ENCODE assay signal across 10 cellular contexts in the genomic region with DNA sequence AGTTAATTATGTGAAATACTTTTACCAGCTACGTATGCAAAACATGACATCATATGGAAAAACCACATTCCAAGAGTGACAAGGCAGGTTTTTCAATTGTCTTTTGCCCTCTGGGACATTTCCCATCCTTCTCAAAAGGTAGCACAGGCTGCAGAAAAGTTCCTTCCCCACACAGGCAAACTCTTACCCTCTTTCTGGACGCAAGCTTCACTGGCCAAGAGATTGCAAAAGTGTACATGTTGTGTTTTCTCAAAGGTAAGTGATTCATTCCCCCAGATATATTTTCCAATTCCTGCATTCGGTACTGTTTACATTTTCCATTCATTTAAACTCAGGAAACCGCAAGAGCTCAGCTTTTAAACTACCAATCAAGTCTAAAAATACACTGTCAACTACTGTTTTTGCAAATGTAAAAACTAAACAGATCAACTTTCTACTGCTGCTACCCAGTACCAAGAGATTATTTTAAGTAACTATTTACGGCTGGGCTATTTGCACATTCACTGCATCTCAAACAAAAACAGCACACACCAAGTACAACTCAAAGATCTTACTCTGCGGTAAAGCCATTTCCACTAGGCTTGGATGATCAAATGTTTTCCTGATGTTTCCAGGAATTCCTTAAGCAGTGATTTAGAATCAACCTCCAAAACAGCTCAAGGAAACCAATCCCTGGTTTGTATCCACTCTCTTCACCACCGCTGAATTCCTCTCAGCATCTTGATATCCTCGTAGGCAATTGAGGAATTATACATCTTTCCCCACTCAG.
DNase-seq lines count a peak whose midpoint lies in the region; ATAC-seq and TF ChIP-seq lines count a peak whose summit lies in the region.
"Had no signal": no experiment of that assay in that cellular context is flagged by ENCODE, and none has a peak within 500 bp of the region (broad histone marks: within the 10 kb centered on the region; RNA-seq: fewer than 3 reads in every experiment).

No MANE protein-coding gene starts in this region.

- H3K9ac ChIP-seq in HUES6 (ENCODE audit: low read length) = peak overlapping the region; percentile 88

- no peaks in the 10 kb centered on the region for H3K36me3 ChIP-seq in BJ (ENCODE audit: control insufficient read depth, insufficient read depth, low read length)
- no peaks in the 10 kb centered on the region for H3K36me3 ChIP-seq in HUES6 (ENCODE audit: control insufficient read depth, insufficient read depth, low read length)

- intact Hi-C loops in posterior cingulate gyrus (cut with DNase I) = no loop called here

- no peaks in the 10 kb centered on the region for H3K27me3 Mint-ChIP-seq in nephron progenitor cell (ENCODE audit: low read depth, poor library complexity)
- H3K27me3 Mint-ChIP-seq in activated naive CD8-positive, alpha-beta T cell treated with anti-CD3 and anti-CD28 coated beads, Interleukin-2, amount 50 U/mL, for 24 hours = no peaks in the 10 kb centered on the region

- peaks cover 31% of the 10 kb centered on the region for H3K4me1 Mint-ChIP-seq in nephron progenitor cell
- no peaks in the 10 kb centered on the region for H3K4me1 Mint-ChIP-seq in activated naive CD8-positive, alpha-beta T cell treated with anti-CD3 and anti-CD28 coated beads, Interleukin-2, amount 50 U/mL, for 24 hours

- POLR2A ChIA-PET in BJ (lab: Charles Lee) = no interaction called here

- H3K4me3 ChIP-seq in BJ (ENCODE audit: low read depth, low read length) = no peak overlapping the region
- peak overlapping the region; percentile 67 for H3K4me3 ChIP-seq in HUES6 (ENCODE audit: low read depth, low read length)

- no peak overlapping the region for H3K27ac Mint-ChIP-seq in nephron progenitor cell
- no peak overlapping the region for H3K27ac Mint-ChIP-seq in activated naive CD8-positive, alpha-beta T cell treated with anti-CD3 and anti-CD28 coated beads, Interleukin-2, amount 50 U/mL, for 24 hours
- H3K27ac Mint-ChIP-seq: activated naive CD8-positive, alpha-beta T cell treated with anti-CD3 and anti-CD28 coated beads, Interleukin-2, amount 10 ng/mL, durations not matched to agents 7 days and 5 days had no signal

- H3K27me3 ChIP-seq in BJ (ENCODE audit: control insufficient read depth, insufficient read depth, low read length) = no peaks in the 10 kb centered on the region
- H3K27me3 ChIP-seq in HUES6 (ENCODE audit: control insufficient read depth, insufficient read depth, low read length) = no peaks in the 10 kb centered on the region

- H3K4me1 ChIP-seq in HUES6 (ENCODE audit: control insufficient read depth, insufficient read depth, low read length) = peaks cover 30% of the 10 kb centered on the region

- no peaks in the 10 kb centered on the region for H3K9me3 ChIP-seq in HUES6 (ENCODE audit: control insufficient read depth, insufficient read depth, low read depth, low read length)

- no peaks in the 10 kb centered on the region for H3K9me3 Mint-ChIP-seq in nephron progenitor cell
- H3K9me3 Mint-ChIP-seq in activated naive CD8-positive, alpha-beta T cell treated with anti-CD3 and anti-CD28 coated beads, Interleukin-2, amount 50 U/mL, for 24 hours = no peaks in the 10 kb centered on the region
- H3K9me3 Mint-ChIP-seq: activated naive CD8-positive, alpha-beta T cell treated with anti-CD3 and anti-CD28 coated beads, Interleukin-2, amount 10 ng/mL, durations not matched to agents 7 days and 5 days had no signal

- peak overlapping the region; percentile 85 for H3K27ac ChIP-seq in HUES6 (ENCODE audit: low read depth, low read length)

- H3K4me3 Mint-ChIP-seq in nephron progenitor cell = no peak overlapping the region
- H3K4me3 Mint-ChIP-seq in activated naive CD8-positive, alpha-beta T cell treated with anti-CD3 and anti-CD28 coated beads, Interleukin-2, amount 50 U/mL, for 24 hours = no peak overlapping the region
- H3K4me3 Mint-ChIP-seq: activated naive CD8-positive, alpha-beta T cell treated with anti-CD3 and anti-CD28 coated beads, Interleukin-2, amount 10 ng/mL, durations not matched to agents 7 days and 5 days had no signal

- CTCF ChIA-PET in BJ (lab: Yijun Ruan, JAX) = interaction anchor here (1.3 kb wide), 1 partner anchor 9 kb away, joined by 4 read pairs; no protein-coding TSS in a partner anchor

- peaks cover 17% of the 10 kb centered on the region for H3K36me3 Mint-ChIP-seq in nephron progenitor cell (ENCODE audit: low read depth)
- H3K36me3 Mint-ChIP-seq in activated naive CD8-positive, alpha-beta T cell treated with anti-CD3 and anti-CD28 coated beads, Interleukin-2, amount 50 U/mL, for 24 hours (ENCODE audit: low read depth) = no peaks in the 10 kb centered on the region
- H3K36me3 Mint-ChIP-seq: activated naive CD8-positive, alpha-beta T cell treated with anti-CD3 and anti-CD28 coated beads, Interleukin-2, amount 10 ng/mL, durations not matched to agents 7 days and 5 days had no signal

- DNase-seq in BJ (ENCODE audit: low read depth) (peak; percentile 15), nephron progenitor cell (peak; percentile 3), posterior cingulate gyrus (no peak), NCI-H1436 treated with DMSO at 0.1 percent for 48 hours (lab: John Stamatoyannopoulos, UW) (no peak)
- no peak for DNase-seq in activated naive CD8-positive, alpha-beta T cell treated with anti-CD3 and anti-CD28 coated beads, Interleukin-2, amount 50 U/mL, for 24 hours
- DNase-seq: activated naive CD8-positive, alpha-beta T cell treated with anti-CD3 and anti-CD28 coated beads, Interleukin-2, amount 10 ng/mL, durations not matched to agents 7 days and 5 days; stimulated activated CD4-positive, alpha-beta T cell treated with anti-CD3 and anti-CD28 coated beads, Interleukin-12 subunit alpha, Interleukin-12 subunit beta, amount 100 ng/mL, for 4 hours had no signal

- TF ChIP-seq CTCF in BJ (IDR thresholded peaks at IDR 0.05; ENCODE audit: insufficient read depth, low read depth, low read length) = no peak
- TF ChIP-seq CTCF in nephron progenitor cell (IDR thresholded peaks at IDR 0.05) = no peak

- ATAC-seq in esophagus mucosa = peak; percentile 61
- no peak for ATAC-seq in activated naive CD8-positive, alpha-beta T cell treated with anti-CD3 and anti-CD28 coated beads, Interleukin-2, amount 50 U/mL, for 24 hours
- no peak for ATAC-seq in GM21381 (IDR thresholded peaks at IDR 0.05; ENCODE audit: unreplicated experiment)

Comparison
In these comparisons a context has a peak if more than half of its experiments do, and no peak if none do; other contexts are left out.
1. DNase-seq: peak in BJ (single experiment) and nephron progenitor cell (single experiment); none in activated naive CD8-positive, alpha-beta T cell treated with anti-CD3 and anti-CD28 coated beads, Interleukin-2, amount 50 U/mL, for 24 hours (single experiment), posterior cingulate gyrus (0 of 10) and NCI-H1436 treated with DMSO at 0.1 percent for 48 hours (single experiment).